In genomic region chr6:130009148-130009547, GRCh38 we compare ENCODE assay signal across 20 cellular contexts. TPM values are rescaled to one million over a fixed set of nuclear protein-coding genes. Genes with fewer than 3 reads are reported as not detected.
A peak's percentile ranks its signal among the peaks of the same experiment; 100 is the strongest.
DNase-seq lines count a peak whose midpoint lies in the region; ATAC-seq and TF ChIP-seq lines count a peak whose summit lies in the region.
"Had no signal": no experiment of that assay in that cellular context is flagged by ENCODE, and none has a peak within 500 bp of the region (broad histone marks: within the 10 kb centered on the region; RNA-seq: fewer than 3 reads in every experiment).

No MANE protein-coding gene starts in this region.

- no peak for TF ChIP-seq CTCF in upper lobe of right lung (IDR thresholded peaks at IDR 0.05)

- H3K4me3 ChIP-seq in upper lobe of right lung, result no peak overlapping the region
- H3K4me3 ChIP-seq: K562, SK-N-MC had no signal

- no peaks in the 10 kb centered on the region for H3K36me3 ChIP-seq in upper lobe of right lung

- H3K27ac ChIP-seq in upper lobe of right lung, result no peak overlapping the region
- H3K27ac ChIP-seq: SK-N-MC had no signal

- ATAC-seq in upper lobe of right lung, result peak; percentile 69
- no peak for ATAC-seq in HG03469 (IDR thresholded peaks at IDR 0.05; ENCODE audit: unreplicated experiment)
- ATAC-seq: K562 had no signal

- in situ Hi-C loops in KBM-7 (cut with MboI; ENCODE audit: low pct_unique_long_range_greater_than_20kb, low sequenced_read_pairs), result loop anchor here (25.0 kb wide), 1 partner anchor 422 kb away; no protein-coding TSS in a partner anchor

- no peaks in the 10 kb centered on the region for H3K27me3 ChIP-seq in upper lobe of right lung

- H3K9me3 ChIP-seq in upper lobe of right lung, result no peaks in the 10 kb centered on the region

- intact Hi-C loops in upper lobe of right lung (cut with DNase I), result no loop called here
- intact Hi-C loops in head of caudate nucleus (cut with DNase I), result no loop called here

- H3K4me1 ChIP-seq in upper lobe of right lung, result no peaks in the 10 kb centered on the region

- DNase-seq in NCI-H82 (lab: John Stamatoyannopoulos, UW), result peak; percentile 6
- no peak for DNase-seq in NCI-H82 treated with DMSO at 0.1 percent for 48 hours (lab: John Stamatoyannopoulos, UW; ENCODE audit: unreplicated experiment)
- DNase-seq in KBM-7, result peak; percentile 16
- DNase-seq in dermis microvascular lymphatic vessel endothelial cell (ENCODE audit: low read depth in 2 of 2), result peak; percentile 63 to 72
- DNase-seq in upper lobe of right lung, result no peak
- no peak for DNase-seq in hypothalamus (lab: John Stamatoyannopoulos, UW)
- no peak for DNase-seq in head of caudate nucleus
- DNase-seq: 8988T; Calu3; CD4-positive, alpha-beta memory T cell; H7; HFFc6; NCI-H1417 treated with DMSO at 0.1 percent for 48 hours; NCI-H187 treated with DMSO at 0.1 percent for 48 hours; NCI-H345; NCI-H526; SHP77 had no signal

RNA-seq across cellular contexts. Expression of gene L3MBTL3, which starts 9.2 kb away (rescaled TPM):
- total RNA-seq in dermis microvascular lymphatic vessel endothelial cell (35.5 and 39.2 TPM in 2 replicates), upper lobe of right lung (6.3 TPM)

Comparison
In these comparisons a context has a peak if more than half of its experiments do, and no peak if none do; other contexts are left out.
1. DNase-seq: peak in NCI-H82 (single experiment), KBM-7 (single experiment) and dermis microvascular lymphatic vessel endothelial cell (2 of 2); none in NCI-H82 treated with DMSO at 0.1 percent for 48 hours (single experiment), upper lobe of right lung (single experiment), hypothalamus (0 of 51) and head of caudate nucleus (0 of 42).